28 cellular contexts compared by ENCODE assay signal in genomic region chr10:70809011-70809611, GRCh38. TPM values are rescaled to one million over a fixed set of nuclear protein-coding genes. Genes with fewer than 3 reads are reported as not detected.
A peak's percentile ranks its signal among the peaks of the same experiment; 100 is the strongest.
DNase-seq lines count a peak whose midpoint lies in the region; ATAC-seq and TF ChIP-seq lines count a peak whose summit lies in the region.
"Had no signal": no experiment of that assay in that cellular context is flagged by ENCODE, and none has a peak within 500 bp of the region (broad histone marks: within the 10 kb centered on the region; RNA-seq: fewer than 3 reads in every experiment).

No MANE protein-coding gene starts in this region.

- BruUV-seq in PC-9 (replicated peaks; lab: Mats Ljungman, UMichigan) = no TSS peak

- POLR2A ChIA-PET in PC-9 (lab: Charles Lee; ENCODE audit: unreplicated experiment) = interaction anchor here (0.8 kb wide), 1 partner anchor 397 kb away, joined by 6 read pairs; no protein-coding TSS in a partner anchor

- DNase-seq in heart right ventricle (no peak), right atrium auricular region (ENCODE audit: low spot score) (no peak), PC-9 (peak; percentile 20 to 92), thyroid gland (peak; percentile 77 to 82)
- no peak for DNase-seq in activated CD4-positive, alpha-beta T cell treated with anti-CD3 and anti-CD28 coated beads, Interleukin-2, amount 50 U/mL, for 1 hour
- DNase-seq: activated CD8-positive, alpha-beta memory T cell treated with anti-CD3 and anti-CD28 coated beads, Interleukin-2, amount 50 U/mL, for 48 hours; activated naive CD8-positive, alpha-beta T cell treated with anti-CD3 and anti-CD28 coated beads, Interleukin-2, amount 50 U/mL, for 24 hours; CD4-positive, alpha-beta T cell; DMS 273 treated with DMSO at 0.1 percent for 48 hours; Karpas-422; kidney glomerular epithelial cell; NCI-H2081; NCI-H526 treated with DMSO at 0.1 percent for 48 hours; posterior cingulate gyrus; SJCRH30; stimulated activated CD4-positive, alpha-beta T cell treated with anti-CD3 and anti-CD28 coated beads, Interleukin-2, amount 100 ng/mL, for 24 hours; stimulated activated naive CD4-positive, alpha-beta T cell had no signal

- peak in 5 of 8 donors; percentile 29 to 49 (median 40) for ATAC-seq in heart right ventricle
- peak; percentile 84 for ATAC-seq in esophagus mucosa
- no peak for ATAC-seq in GM18870 (IDR thresholded peaks at IDR 0.05; ENCODE audit: unreplicated experiment)
- ATAC-seq in GM21786 (IDR thresholded peaks at IDR 0.05; ENCODE audit: unreplicated experiment) = no peak
- ATAC-seq: activated naive CD8-positive, alpha-beta T cell treated with anti-CD3 and anti-CD28 coated beads, Interleukin-2, amount 50 U/mL, for 24 hours; natural killer cell treated with Interleukin-12 subunit alpha and Interleukin-12 subunit beta and Interleukin-15 and Interleukin-18, amount 100 ng/mL, for 72 hours had no signal

- intact Hi-C loops in heart right ventricle (cut with DNase I) (no loop called here), PC-9 (cut with micrococcal nuclease; ENCODE audit: unreplicated experiment) (no loop called here), thyroid gland (cut with DNase I) (no loop called here)

- H2AFZ ChIP-seq in PC-9 = no peak overlapping the region

- H3K27me3 ChIP-seq in heart right ventricle = no peaks in the 10 kb centered on the region
- H3K27me3 ChIP-seq in right atrium auricular region = no peaks in the 10 kb centered on the region
- H3K27me3 ChIP-seq in PC-9 (ENCODE audit: insufficient read depth, low read depth) = no peaks in the 10 kb centered on the region
- no peaks in the 10 kb centered on the region for H3K27me3 ChIP-seq in thyroid gland
- H3K27me3 ChIP-seq: SJCRH30 had no signal

- TF ChIP-seq CTCF in heart right ventricle (IDR thresholded peaks at IDR 0.05) = no peak
- no peak for TF ChIP-seq CTCF in right atrium auricular region (IDR thresholded peaks at IDR 0.05)
- TF ChIP-seq CTCF in PC-9 (conservative IDR thresholded peaks at IDR 0.05) = no peak
- TF ChIP-seq CTCF in thyroid gland (IDR thresholded peaks at IDR 0.05) = no peak

- no peaks in the 10 kb centered on the region for H3K9me2 ChIP-seq in PC-9 (ENCODE audit: insufficient read depth)

- H3K9me3 ChIP-seq in heart right ventricle (no peaks in the 10 kb centered on the region), right atrium auricular region (no peaks in the 10 kb centered on the region), PC-9 (ENCODE audit: insufficient read depth, low read depth) (peaks cover 5% of the 10 kb centered on the region; the same call in 1 of the 2 replicates), thyroid gland (no peaks in the 10 kb centered on the region)
- H3K9me3 ChIP-seq: SJCRH30 had no signal

- H3K27ac ChIP-seq in heart right ventricle (no peak overlapping the region), right atrium auricular region (no peak overlapping the region), PC-9 (peak overlapping the region; percentile 52), thyroid gland (peak overlapping the region; percentile 59 to 82 (median 73))
- H3K27ac ChIP-seq: epithelial cell of prostate, SJCRH30 had no signal

- H3K4me2 ChIP-seq in PC-9 = peak overlapping the region; percentile 53

- CTCF ChIA-PET in PC-9 (lab: Charles Lee) = interaction anchor here (0.7 kb wide), 1 partner anchor 266 kb away, joined by 7 read pairs; no protein-coding TSS in a partner anchor

- H3F3A ChIP-seq in PC-9 (ENCODE audit: insufficient read depth, low read depth) = peaks cover 43% of the 10 kb centered on the region

- TF ChIP-seq POLR2A in thyroid gland (IDR thresholded peaks at IDR 0.05) = no peak

- H4K20me1 ChIP-seq in PC-9 (ENCODE audit: insufficient read depth) = no peaks in the 10 kb centered on the region

- no peaks in the 10 kb centered on the region for H3K79me2 ChIP-seq in PC-9 (ENCODE audit: low read depth)

- WGBS in heart right ventricle, 2 donors = 65 to 73% methylated on average over 6 of the region's 6 CpGs
- WGBS in thyroid gland, 2 donors = 42 to 46% methylated on average over 5 to 6 of the region's 6 CpGs

- H3K4me1 ChIP-seq in heart right ventricle (peaks cover 0 to 8% (median 0%) of the 10 kb centered on the region in 9 donors), right atrium auricular region (no peaks in the 10 kb centered on the region), PC-9 (replicated peaks; ENCODE audit: insufficient read depth) (peaks cover 58% of the 10 kb centered on the region), thyroid gland (peaks cover 27 to 54% of the 10 kb centered on the region in 2 donors)

- H3K36me3 ChIP-seq in heart right ventricle = no peaks in the 10 kb centered on the region
- H3K36me3 ChIP-seq in right atrium auricular region = no peaks in the 10 kb centered on the region
- no peaks in the 10 kb centered on the region for H3K36me3 ChIP-seq in PC-9 (ENCODE audit: low read depth)
- no peaks in the 10 kb centered on the region for H3K36me3 ChIP-seq in thyroid gland
- H3K36me3 ChIP-seq: SJCRH30 had no signal

- H3K4me3 ChIP-seq in heart right ventricle (no peak overlapping the region), right atrium auricular region (no peak overlapping the region), PC-9 (no peak overlapping the region), thyroid gland (replicated peaks in 1 of 3) (no peak overlapping the region)
- H3K4me3 ChIP-seq: SJCRH30 had no signal

RNA-seq across cellular contexts. Expression of gene SGPL1, which starts 6.6 kb away (rescaled TPM):
- total RNA-seq in heart right ventricle (10 to 100 TPM in 9 of 10 donors, 1 to 10 TPM in 1; 8.3 to 20.3 (median 13.9) TPM), right atrium auricular region (1 to 10 TPM; 8.9 to 9.7 TPM), PC-9 (2021) (96.9 and 141 TPM in 2 replicates), esophagus mucosa (62.1 TPM), thyroid gland (10 to 100 TPM; 40.6 to 64.4 (median 46.1) TPM)
- 1 to 10 TPM; 3.7 to 5.9 TPM for polyA plus RNA-seq in heart right ventricle

RNA-seq across cellular contexts. Expression of gene TBATA, which starts 23.9 kb away (rescaled TPM):
- total RNA-seq in heart right ventricle (not detected), right atrium auricular region (not detected), PC-9 (2021) (not detected in 2 replicates), esophagus mucosa (not detected), thyroid gland (not detected)
- not detected for polyA plus RNA-seq in heart right ventricle
- total RNA-seq: CD4-positive, alpha-beta T cell; dermis microvascular lymphatic vessel endothelial cell; frontal cortex; H4; mesothelial cell of epicardium; natural killer cell treated with Interleukin-12 subunit alpha and Interleukin-12 subunit beta and Interleukin-15 and Interleukin-18, amount 100 ng/mL, for 72 hours; OCI-LY7; SJCRH30; skeletal muscle tissue had no signal

Comparison
In these comparisons a context has a peak if more than half of its experiments do, and no peak if none do; other contexts are left out.
1. ATAC-seq: peak in heart right ventricle (5 of 8) and esophagus mucosa (single experiment); none in GM18870 (single experiment) and GM21786 (single experiment).
2. DNase-seq: peak in PC-9 (2 of 2) and thyroid gland (2 of 2); none in heart right ventricle (0 of 2), right atrium auricular region (single experiment) and activated CD4-positive, alpha-beta T cell treated with anti-CD3 and anti-CD28 coated beads, Interleukin-2, amount 50 U/mL, for 1 hour (single experiment).
3. H3K27ac ChIP-seq: peak in PC-9 (single experiment) and thyroid gland (3 of 3); none in heart right ventricle (0 of 10) and right atrium auricular region (0 of 2).